1 cellular context compared by ENCODE assay signal in genomic region chr10:110368556-110368955, GRCh38.
TF ChIP-seq lines count a peak whose summit lies in the region.

No MANE protein-coding gene starts in this region.

TF ChIP-seq in GM12878, 131 proteins besides CTCF, POLR2A, EP300 and RAD21 (continued from another document):
- TF ChIP-seq BCLAF1 (IDR thresholded peaks at IDR 0.05) (no peak), ZZZ3 (IDR thresholded peaks at IDR 0.05; ENCODE audit: control insufficient read depth, insufficient read length, low read depth) (no peak), CHD1 (IDR thresholded peaks at IDR 0.05; ENCODE audit: low read depth, low read length) (no peak)
